ENCODE assay signal across 10 cellular contexts in genomic region chr7:27873981-27874957, GRCh38.
A peak's percentile ranks its signal among the peaks of the same experiment; 100 is the strongest.
DNase-seq lines count a peak whose midpoint lies in the region; ATAC-seq lines count a peak whose summit lies in the region.
"Had no signal": no experiment of that assay in that cellular context is flagged by ENCODE, and none has a peak within 500 bp of the region (broad histone marks: within the 10 kb centered on the region; RNA-seq: fewer than 3 reads in every experiment).

No MANE protein-coding gene starts in this region.

- intact Hi-C loops in left cardiac atrium (cut with DNase I) = no loop called here

- no peaks in the 10 kb centered on the region for H3K9me3 Mint-ChIP-seq in activated CD8-positive, alpha-beta memory T cell treated with anti-CD3 and anti-CD28 coated beads, Interleukin-2, amount 10 ng/mL, durations not matched to agents 7 days and 5 days (ENCODE audit: low read depth)
- no peaks in the 10 kb centered on the region for H3K9me3 Mint-ChIP-seq in activated T-helper 17 cell treated with anti-CD3 and anti-CD28 coated beads, Interleukin-2, amount 50 U/mL, for 72 hours
- H3K9me3 Mint-ChIP-seq: stimulated activated memory B cell treated with anti-CD40 and anti-IgM and Interleukin-4, amounts not matched to agents 10 μg/mL and 1 μg/mL and 100 μg/mL, for 72 hours had no signal

- H3K36me3 Mint-ChIP-seq in activated CD8-positive, alpha-beta memory T cell treated with anti-CD3 and anti-CD28 coated beads, Interleukin-2, amount 10 ng/mL, durations not matched to agents 7 days and 5 days = no peaks in the 10 kb centered on the region
- H3K36me3 Mint-ChIP-seq in activated T-helper 17 cell treated with anti-CD3 and anti-CD28 coated beads, Interleukin-2, amount 50 U/mL, for 72 hours (ENCODE audit: low read depth) = no peaks in the 10 kb centered on the region

- CTCF ChIA-PET in activated CD8-positive, alpha-beta memory T cell treated with anti-CD3 and anti-CD28 coated beads, Interleukin-2, amount 10 ng/mL, durations not matched to agents 7 days and 5 days (lab: Charles Lee) = no interaction called here

- H3K4me3 ChIP-seq in skeletal muscle cell (ENCODE audit: low read depth, low read length) = no peak overlapping the region

- H3K4me1 Mint-ChIP-seq in activated CD8-positive, alpha-beta memory T cell treated with anti-CD3 and anti-CD28 coated beads, Interleukin-2, amount 10 ng/mL, durations not matched to agents 7 days and 5 days = peaks cover 5% of the 10 kb centered on the region
- peaks cover 4% of the 10 kb centered on the region for H3K4me1 Mint-ChIP-seq in activated T-helper 17 cell treated with anti-CD3 and anti-CD28 coated beads, Interleukin-2, amount 50 U/mL, for 72 hours
- H3K4me1 Mint-ChIP-seq: stimulated activated memory B cell treated with anti-CD40 and anti-IgM and Interleukin-4, amounts not matched to agents 10 μg/mL and 1 μg/mL and 100 μg/mL, for 72 hours had no signal

- ATAC-seq in left cardiac atrium = peak; percentile 86 to 90
- ATAC-seq in GM19452 (IDR thresholded peaks at IDR 0.05; ENCODE audit: unreplicated experiment) = no peak
- no peak for ATAC-seq in activated CD8-positive, alpha-beta memory T cell treated with anti-CD3 and anti-CD28 coated beads, Interleukin-2, amount 10 ng/mL, durations not matched to agents 7 days and 5 days
- ATAC-seq in activated T-helper 17 cell treated with anti-CD3 and anti-CD28 coated beads, Interleukin-2, amount 50 U/mL, for 72 hours (replicated peaks) = no peak
- ATAC-seq: stimulated activated memory B cell treated with anti-CD40 and anti-IgM and Interleukin-4, amounts not matched to agents 10 μg/mL and 1 μg/mL and 100 μg/mL, for 72 hours had no signal

- no peak overlapping the region for H3K4me3 Mint-ChIP-seq in activated CD8-positive, alpha-beta memory T cell treated with anti-CD3 and anti-CD28 coated beads, Interleukin-2, amount 10 ng/mL, durations not matched to agents 7 days and 5 days
- H3K4me3 Mint-ChIP-seq in activated T-helper 17 cell treated with anti-CD3 and anti-CD28 coated beads, Interleukin-2, amount 50 U/mL, for 72 hours = no peak overlapping the region
- H3K4me3 Mint-ChIP-seq: stimulated activated memory B cell treated with anti-CD40 and anti-IgM and Interleukin-4, amounts not matched to agents 10 μg/mL and 1 μg/mL and 100 μg/mL, for 72 hours had no signal

- no peaks in the 10 kb centered on the region for H3K27me3 Mint-ChIP-seq in activated CD8-positive, alpha-beta memory T cell treated with anti-CD3 and anti-CD28 coated beads, Interleukin-2, amount 10 ng/mL, durations not matched to agents 7 days and 5 days
- H3K27me3 Mint-ChIP-seq in activated T-helper 17 cell treated with anti-CD3 and anti-CD28 coated beads, Interleukin-2, amount 50 U/mL, for 72 hours = no peaks in the 10 kb centered on the region
- H3K27me3 Mint-ChIP-seq: stimulated activated memory B cell treated with anti-CD40 and anti-IgM and Interleukin-4, amounts not matched to agents 10 μg/mL and 1 μg/mL and 100 μg/mL, for 72 hours had no signal

- no peak overlapping the region for H3K27ac Mint-ChIP-seq in activated CD8-positive, alpha-beta memory T cell treated with anti-CD3 and anti-CD28 coated beads, Interleukin-2, amount 10 ng/mL, durations not matched to agents 7 days and 5 days
- H3K27ac Mint-ChIP-seq in activated T-helper 17 cell treated with anti-CD3 and anti-CD28 coated beads, Interleukin-2, amount 50 U/mL, for 72 hours = no peak overlapping the region
- H3K27ac Mint-ChIP-seq: stimulated activated memory B cell treated with anti-CD40 and anti-IgM and Interleukin-4, amounts not matched to agents 10 μg/mL and 1 μg/mL and 100 μg/mL, for 72 hours had no signal

- DNase-seq in GM03348 (ENCODE audit: low spot score) (peak; percentile 48), amniotic epithelial cell (ENCODE audit: low read depth) (peak; percentile 80), left cardiac atrium (no peak), skeletal muscle cell (ENCODE audit: low read depth) (peak; percentile 67), HuH-7.5 (ENCODE audit: low spot score) (no peak)
- DNase-seq in activated CD8-positive, alpha-beta memory T cell treated with anti-CD3 and anti-CD28 coated beads, Interleukin-2, amount 10 ng/mL, durations not matched to agents 7 days and 5 days = no peak
- DNase-seq: NCI-H2081 had no signal

Comparison
In these comparisons a context has a peak if more than half of its experiments do, and no peak if none do; other contexts are left out.
1. DNase-seq: peak in GM03348 (single experiment), amniotic epithelial cell (single experiment) and skeletal muscle cell (single experiment); none in left cardiac atrium (single experiment), HuH-7.5 (single experiment) and activated CD8-positive, alpha-beta memory T cell treated with anti-CD3 and anti-CD28 coated beads, Interleukin-2, amount 10 ng/mL, durations not matched to agents 7 days and 5 days (single experiment).
2. ATAC-seq: peak in left cardiac atrium (2 of 2); none in GM19452 (single experiment), activated CD8-positive, alpha-beta memory T cell treated with anti-CD3 and anti-CD28 coated beads, Interleukin-2, amount 10 ng/mL, durations not matched to agents 7 days and 5 days (single experiment) and activated T-helper 17 cell treated with anti-CD3 and anti-CD28 coated beads, Interleukin-2, amount 50 U/mL, for 72 hours (single experiment).